In genomic region chr10:25174461-25175230, GRCh38 we compare ENCODE assay signal across 1 cellular context.
A peak's percentile ranks its signal among the peaks of the same experiment; 100 is the strongest.
TF ChIP-seq lines count a peak whose summit lies in the region.

GPR158 (plus strand) TSS chr10:25175001; CDS start chr10:25175421, 420 bp downstream.

TF ChIP-seq in K562, 482 proteins besides CTCF, POLR2A, EP300 and RAD21 (continued from another document and continues in another):
- no peak for TF ChIP-seq RREB1 (CRISPR knock-in tag; IDR thresholded peaks at IDR 0.05)
- peak; percentile 38 for TF ChIP-seq NFYB (IDR thresholded peaks at IDR 0.05; ENCODE audit: extremely low read depth, insufficient read length)
- no peak for TF ChIP-seq ZNF311 (CRISPR knock-in tag; IDR thresholded peaks at IDR 0.05)
- TF ChIP-seq ZFX (CRISPR knock-in tag; IDR thresholded peaks at IDR 0.05), result no peak; the same call in 1 of the 2 replicates
- TF ChIP-seq CREB1 (IDR thresholded peaks at IDR 0.05), result 0 out of 2 replicates have a peak, but pooled peaks have one; percentile 13
- TF ChIP-seq CREB1 (CRISPR knock-in tag; IDR thresholded peaks at IDR 0.05), result peak; percentile 53; the same call in 1 of the 2 replicates
- TF ChIP-seq SNRNP70 (optimal IDR thresholded peaks at IDR 0.05; ENCODE audit: low read depth, low read length), result no peak
- TF ChIP-seq SOX6 (IDR thresholded peaks at IDR 0.05), result no peak
- TF ChIP-seq RUNX1 (IDR thresholded peaks at IDR 0.05; ENCODE audit: low read depth), result no peak
- TF ChIP-seq ZNF282 (CRISPR knock-in tag; IDR thresholded peaks at IDR 0.05), result no peak
- TF ChIP-seq DDX20 (tag; IDR thresholded peaks at IDR 0.05; ENCODE audit: low read depth), result no peak
- TF ChIP-seq ZNF212 (CRISPR knock-in tag; IDR thresholded peaks at IDR 0.05), result no peak
- TF ChIP-seq ELF4 (CRISPR knock-in tag; IDR thresholded peaks at IDR 0.05), result no peak
- no peak for TF ChIP-seq MAFF (IDR thresholded peaks at IDR 0.05; ENCODE audit: low read length)
- peak; percentile 67; the same call in 1 of the 2 replicates for TF ChIP-seq AFF4 (CRISPR knock-in tag; IDR thresholded peaks at IDR 0.05)
- peak; percentile 45 for TF ChIP-seq ZBTB33 (CRISPR knock-in tag; IDR thresholded peaks at IDR 0.05)
- TF ChIP-seq MEF2A (IDR thresholded peaks at IDR 0.05; ENCODE audit: control insufficient read depth, low read depth, low read length), result no peak
- TF ChIP-seq PTBP1 (IDR thresholded peaks at IDR 0.05; ENCODE audit: low read depth, low read length), result no peak
- no peak for TF ChIP-seq E2F1 (CRISPR knock-in tag; IDR thresholded peaks at IDR 0.05)
- no peak for TF ChIP-seq RFX7 (CRISPR knock-in tag; IDR thresholded peaks at IDR 0.05)
- TF ChIP-seq KAT8 (IDR thresholded peaks at IDR 0.05; ENCODE audit: low read depth), result no peak
- TF ChIP-seq ATF6 (CRISPR knock-in tag; IDR thresholded peaks at IDR 0.05), result peak; percentile 90; the same call in 1 of the 2 replicates
- no peak for TF ChIP-seq GTF3C2 (IDR thresholded peaks at IDR 0.05; ENCODE audit: borderline replicate concordance, extremely low read depth, insufficient read length)
- TF ChIP-seq ATF3 (IDR thresholded peaks at IDR 0.05), result no peak
- TF ChIP-seq ATF3 (CRISPR knock-in tag; conservative IDR thresholded peaks at IDR 0.05), result no peak
- TF ChIP-seq ZNF644 (tag; IDR thresholded peaks at IDR 0.05; ENCODE audit: low read depth), result 0 out of 2 replicates have a peak, but pooled peaks have one; percentile 50
- TF ChIP-seq TAF1 (IDR thresholded peaks at IDR 0.05; ENCODE audit: control insufficient read depth, extremely low read depth, insufficient read depth, low read length, severe bottlenecking), result no peak
- TF ChIP-seq IRF9 (tag; IDR thresholded peaks at IDR 0.05), result no peak
- TF ChIP-seq ATF1 (CRISPR knock-in tag; IDR thresholded peaks at IDR 0.05), result no peak
- TF ChIP-seq ATF1 (tag; IDR thresholded peaks at IDR 0.05), result peak; percentile 58
- TF ChIP-seq ZBTB7A (IDR thresholded peaks at IDR 0.05; ENCODE audit: borderline replicate concordance, control insufficient read depth, low read depth, low read length), result no peak
- no peak for TF ChIP-seq TFAM (CRISPR knock-in tag; conservative IDR thresholded peaks at IDR 0.05)
- TF ChIP-seq ZNF134 (CRISPR knock-in tag; conservative IDR thresholded peaks at IDR 0.05), result no peak
- no peak for TF ChIP-seq ZFP91 (CRISPR knock-in tag; IDR thresholded peaks at IDR 0.05)
- TF ChIP-seq POLR2H (tag; IDR thresholded peaks at IDR 0.05; ENCODE audit: low read depth), result no peak
- TF ChIP-seq HEY1 (CRISPR knock-in tag; IDR thresholded peaks at IDR 0.05; ENCODE audit: borderline replicate concordance), result no peak
- TF ChIP-seq EGR1 (conservative IDR thresholded peaks at IDR 0.05), result peak; percentile 90
- no peak for TF ChIP-seq ZC3H8 (IDR thresholded peaks at IDR 0.05)
